Comparison of ENCODE assay signal across 8 cellular contexts in the genomic region with DNA sequence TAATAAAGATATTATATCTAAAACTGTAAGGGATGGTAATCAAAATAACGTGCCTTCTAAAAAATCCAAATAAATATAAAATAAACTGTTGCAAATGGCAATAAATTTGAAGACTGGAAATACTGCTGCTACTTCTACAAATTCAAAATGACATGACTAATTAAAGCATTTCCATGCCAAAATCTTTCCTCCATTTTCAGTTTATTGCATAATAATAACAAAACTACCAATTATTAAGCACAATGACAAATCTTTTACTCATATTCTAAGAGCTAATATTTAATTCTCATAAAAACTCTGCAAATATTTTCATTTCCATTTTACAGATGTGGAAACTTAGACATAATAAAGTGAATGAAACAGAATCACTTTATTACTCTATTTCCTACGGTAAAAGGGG. TPM values are rescaled to one million over a fixed set of nuclear protein-coding genes. Genes with fewer than 3 reads are reported as not detected.
"Had no signal": no experiment of that assay in that cellular context is flagged by ENCODE, and none has a peak within 500 bp of the region (broad histone marks: within the 10 kb centered on the region; RNA-seq: fewer than 3 reads in every experiment).

No MANE protein-coding gene starts in this region.

- H3K27ac ChIP-seq: GM23248, HL-60 had no signal

- H3K9ac ChIP-seq: GM23248 had no signal

- H3K36me3 ChIP-seq: HAP-1 had no signal

- FAIRE-seq: HepG2 had no signal

- H3K4me1 ChIP-seq: HAP-1 had no signal

- H3K4me3 ChIP-seq: GM23248, HAP-1 had no signal

- H2AFZ ChIP-seq: GM23248 had no signal

- ATAC-seq: HCT116, HepG2 had no signal

- H3K9me3 ChIP-seq: HAP-1 had no signal

- DNase-seq: GM23248, GOT3, H7, HFFc6 had no signal

RNA-seq across cellular contexts. Expression of a gene that starts 38.8 kb away (rescaled TPM):
- total RNA-seq: GM23248, HepG2, HFFc6 had no signal
